In the genomic region with DNA sequence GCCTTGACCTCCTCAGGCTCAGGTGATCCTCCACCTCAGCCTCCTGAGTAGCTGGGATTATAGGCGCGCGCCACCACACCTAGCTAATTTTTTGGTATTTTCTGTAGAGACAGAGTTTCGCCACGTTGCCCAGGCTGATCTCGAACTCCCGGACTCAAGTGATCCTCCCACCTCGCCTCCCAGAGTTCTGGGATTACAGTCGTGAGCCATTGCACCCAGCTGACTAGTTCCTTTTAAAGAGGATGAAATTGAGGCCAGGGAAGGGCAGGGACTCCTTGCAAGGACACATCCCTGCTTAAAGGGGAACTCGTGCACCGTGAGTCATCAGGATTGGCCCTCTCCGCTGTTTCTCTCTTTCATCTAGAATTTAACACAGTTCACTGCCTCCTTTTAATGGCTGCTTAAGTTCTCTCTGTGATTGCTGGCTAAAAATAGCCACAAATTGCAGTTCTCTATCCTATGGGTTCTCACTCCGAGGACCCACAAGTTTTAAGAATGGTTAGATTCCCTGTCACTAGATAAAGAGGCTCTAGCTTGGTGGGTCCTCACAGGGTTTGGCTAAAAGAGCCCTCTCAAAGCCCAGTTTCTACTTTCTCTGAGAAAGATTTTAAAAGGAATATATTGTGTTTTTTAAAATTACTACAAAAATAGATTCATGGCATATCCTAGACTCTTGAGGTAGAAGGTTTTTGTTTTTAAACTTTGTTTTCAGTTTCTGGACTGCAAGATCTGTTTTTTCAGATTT, we compare ENCODE assay signal across 8 cellular contexts. TPM values are rescaled to one million over a fixed set of nuclear protein-coding genes. Genes with fewer than 3 reads are reported as not detected.
DNase-seq lines count a peak whose midpoint lies in the region; ATAC-seq and TF ChIP-seq lines count a peak whose summit lies in the region.

No MANE protein-coding gene starts in this region.

- ATAC-seq in activated T-cell treated with anti-CD3 and anti-CD28 coated beads, Interleukin-2, amount 50 U/mL, for 72 hours (replicated peaks in 1 of 2): no peak
- ATAC-seq in lung (ENCODE audit: insufficient read depth, low FRiP score) (peak; percentile 45), HG03139 (IDR thresholded peaks at IDR 0.05; ENCODE audit: unreplicated experiment) (no peak), GM21526 (IDR thresholded peaks at IDR 0.05; ENCODE audit: low FRiP score, unreplicated experiment) (no peak)

- H3K27ac Mint-ChIP-seq in activated T-cell treated with anti-CD3 and anti-CD28 coated beads, Interleukin-2, amount 50 U/mL, for 72 hours: peak overlapping the region; percentile 61

- H3K9me3 Mint-ChIP-seq in activated T-cell treated with anti-CD3 and anti-CD28 coated beads, Interleukin-2, amount 50 U/mL, for 72 hours: no peaks in the 10 kb centered on the region

- TF ChIP-seq CTCF in lung (IDR thresholded peaks at IDR 0.05; ENCODE audit: control extremely low read depth, extremely low read depth) (no peak), suprapubic skin (IDR thresholded peaks at IDR 0.05) (no peak)

- peaks cover 44% of the 10 kb centered on the region for H3K4me1 Mint-ChIP-seq in activated T-cell treated with anti-CD3 and anti-CD28 coated beads, Interleukin-2, amount 50 U/mL, for 72 hours (ENCODE audit: low read depth)

- no peak for TF ChIP-seq EP300 in suprapubic skin (IDR thresholded peaks at IDR 0.05)

- H3K4me1 ChIP-seq in ectodermal cell (ENCODE audit: control insufficient read depth, insufficient read depth, low read length) (no peaks in the 10 kb centered on the region), lung (ENCODE audit: control insufficient read depth in 2 of 2, insufficient read depth in 2 of 2, low read length in 2 of 2) (peaks cover 0 to 4% of the 10 kb centered on the region in 2 donors), suprapubic skin (peaks cover 35% of the 10 kb centered on the region)

- H3K36me3 Mint-ChIP-seq in activated T-cell treated with anti-CD3 and anti-CD28 coated beads, Interleukin-2, amount 50 U/mL, for 72 hours (ENCODE audit: insufficient read depth in 2 of 2): peaks cover 0 to 2% of the 10 kb centered on the region in 2 donors

- H3K27me3 ChIP-seq in ectodermal cell (ENCODE audit: control insufficient read depth, insufficient read depth, low read length, poor library complexity, severe bottlenecking) (no peaks in the 10 kb centered on the region), lung (ENCODE audit: control insufficient read depth, insufficient read depth) (no peaks in the 10 kb centered on the region), suprapubic skin (no peaks in the 10 kb centered on the region)

- no peak for DNase-seq in activated T-cell treated with anti-CD3 and anti-CD28 coated beads, Interleukin-2, amount 50 U/mL, for 72 hours
- DNase-seq in activated T-cell treated with anti-CD3 and anti-CD28 coated beads for 4 hours (no peak), SIG-M5 treated with dmso at 0.1 percent for 504 hours (lab: John Stamatoyannopoulos, UW; ENCODE audit: unreplicated experiment) (peak; percentile 93), lung (ENCODE audit: low spot score) (peak; percentile 75), suprapubic skin (ENCODE audit: low spot score in 2 of 2) (peak; percentile 88 to 91)

- H3K27ac ChIP-seq in ectodermal cell (ENCODE audit: insufficient read depth, low read depth, low read length, poor library complexity, severe bottlenecking) (peak overlapping the region; percentile 32), lung (ENCODE audit: low read depth in 1 of 2, low read length in 1 of 2) (peak overlapping the region; percentile 86 to 96), suprapubic skin (peak overlapping the region; percentile 96)

- H3K27me3 Mint-ChIP-seq in activated T-cell treated with anti-CD3 and anti-CD28 coated beads, Interleukin-2, amount 50 U/mL, for 72 hours (ENCODE audit: low read depth): no peaks in the 10 kb centered on the region

- H3K9me3 ChIP-seq in ectodermal cell (ENCODE audit: control insufficient read depth, low read length): peaks cover 6% of the 10 kb centered on the region
- no peaks in the 10 kb centered on the region for H3K9me3 ChIP-seq in lung (ENCODE audit: control insufficient read depth in 2 of 2, insufficient read depth in 1 of 2, low read length in 1 of 2)
- H3K9me3 ChIP-seq in suprapubic skin: no peaks in the 10 kb centered on the region

- no peaks in the 10 kb centered on the region for H3K36me3 ChIP-seq in ectodermal cell (ENCODE audit: control insufficient read depth, insufficient read depth, low read length)
- peaks cover 0 to 4% of the 10 kb centered on the region in 2 donors for H3K36me3 ChIP-seq in lung (ENCODE audit: control insufficient read depth in 2 of 2, insufficient read depth in 2 of 2, low read length in 2 of 2)
- H3K36me3 ChIP-seq in suprapubic skin: peaks cover 9% of the 10 kb centered on the region

- peak overlapping the region; percentile 70 for H3K4me3 ChIP-seq in ectodermal cell (ENCODE audit: insufficient read depth, low read depth, low read length)
- H3K4me3 ChIP-seq in lung: no peak overlapping the region
- H3K4me3 ChIP-seq in suprapubic skin: peak overlapping the region; percentile 71

- TF ChIP-seq POLR2A in suprapubic skin (IDR thresholded peaks at IDR 0.05): no peak

- WGBS in ectodermal cell, 2 experiments: 59 to 63% methylated on average over 13 of the region's 13 CpGs
- 42 to 47% methylated on average over 13 of the region's 13 CpGs for WGBS in lung, 2 donors
- 20% methylated on average over 13 of the region's 13 CpGs for WGBS in suprapubic skin

- H3K4me3 Mint-ChIP-seq in activated T-cell treated with anti-CD3 and anti-CD28 coated beads, Interleukin-2, amount 50 U/mL, for 72 hours: peak overlapping the region; percentile 83 to 89

RNA-seq across cellular contexts. Expression of gene CRTAP, which starts 1.4 kb away (rescaled TPM):
- 10 to 100 TPM; 44.0 to 62.1 TPM for total RNA-seq in activated T-cell treated with anti-CD3 and anti-CD28 coated beads, Interleukin-2, amount 50 U/mL, for 72 hours
- polyA plus RNA-seq in ectodermal cell (2013, experiment 1 of 4): 177 TPM
- 186 TPM for polyA plus RNA-seq in ectodermal cell (2013, experiment 2 of 4)
- 136 TPM for polyA plus RNA-seq in ectodermal cell (2013, experiment 3 of 4)
- polyA plus RNA-seq in ectodermal cell (2013, experiment 4 of 4): 163 TPM
- 100 to 1,000 TPM; 180 to 233 TPM for total RNA-seq in lung
- polyA plus RNA-seq in lung: 100 to 1,000 TPM in 1 of 2 donors, 10 to 100 TPM in 1; 78.4 to 105 TPM
- total RNA-seq in suprapubic skin: 100 to 1,000 TPM in 3 of 4 donors, 10 to 100 TPM in 1; 99.5 to 162 (median 135) TPM

RNA-seq across cellular contexts. Expression of gene GLB1, which starts 18.2 kb away (rescaled TPM):
- 10 to 100 TPM; 54.1 to 55.0 TPM for total RNA-seq in activated T-cell treated with anti-CD3 and anti-CD28 coated beads, Interleukin-2, amount 50 U/mL, for 72 hours
- 45.9 TPM for polyA plus RNA-seq in ectodermal cell (2013, experiment 1 of 4)
- polyA plus RNA-seq in ectodermal cell (2013, experiment 2 of 4): 55.0 TPM
- polyA plus RNA-seq in ectodermal cell (2013, experiment 3 of 4): 35.8 TPM
- 47.0 TPM for polyA plus RNA-seq in ectodermal cell (2013, experiment 4 of 4)
- total RNA-seq in lung: 10 to 100 TPM; 38.6 to 89.8 TPM
- 10 to 100 TPM; 13.9 to 47.3 TPM for polyA plus RNA-seq in lung
- total RNA-seq in suprapubic skin: 10 to 100 TPM; 27.1 to 42.6 (median 40.3) TPM

RNA-seq across cellular contexts. Expression of gene TMPPE, which starts 18.2 kb away (rescaled TPM):
- 1 to 10 TPM; 5.5 to 7.6 TPM for total RNA-seq in activated T-cell treated with anti-CD3 and anti-CD28 coated beads, Interleukin-2, amount 50 U/mL, for 72 hours
- polyA plus RNA-seq in ectodermal cell (2013, experiment 1 of 4): 2.3 TPM
- polyA plus RNA-seq in ectodermal cell (2013, experiment 2 of 4): 3.0 TPM
- polyA plus RNA-seq in ectodermal cell (2013, experiment 3 of 4): 1.1 TPM
- 1.3 TPM for polyA plus RNA-seq in ectodermal cell (2013, experiment 4 of 4)
- 10 to 100 TPM in 1 of 2 donors, 1 to 10 TPM in 1; 8.4 to 16.5 TPM for total RNA-seq in lung
- polyA plus RNA-seq in lung: 1 to 10 TPM; 1.4 to 2.1 TPM
- total RNA-seq in suprapubic skin: 10 to 100 TPM in 3 of 4 donors, 1 to 10 TPM in 1; 9.7 to 17.1 (median 15.6) TPM

Comparison
In these comparisons a context has a peak if more than half of its experiments do, and no peak if none do; other contexts are left out.
1. DNase-seq: peak in SIG-M5 treated with dmso at 0.1 percent for 504 hours (single experiment), lung (single experiment) and suprapubic skin (2 of 2); none in activated T-cell treated with anti-CD3 and anti-CD28 coated beads, Interleukin-2, amount 50 U/mL, for 72 hours (0 of 2) and activated T-cell treated with anti-CD3 and anti-CD28 coated beads for 4 hours (single experiment).
2. H3K27ac ChIP-seq: peak in every context shown above with its lines; median percentile 96 in suprapubic skin; 91 in lung; 32 in ectodermal cell.